2 cellular contexts compared by ENCODE assay signal in the genomic region with DNA sequence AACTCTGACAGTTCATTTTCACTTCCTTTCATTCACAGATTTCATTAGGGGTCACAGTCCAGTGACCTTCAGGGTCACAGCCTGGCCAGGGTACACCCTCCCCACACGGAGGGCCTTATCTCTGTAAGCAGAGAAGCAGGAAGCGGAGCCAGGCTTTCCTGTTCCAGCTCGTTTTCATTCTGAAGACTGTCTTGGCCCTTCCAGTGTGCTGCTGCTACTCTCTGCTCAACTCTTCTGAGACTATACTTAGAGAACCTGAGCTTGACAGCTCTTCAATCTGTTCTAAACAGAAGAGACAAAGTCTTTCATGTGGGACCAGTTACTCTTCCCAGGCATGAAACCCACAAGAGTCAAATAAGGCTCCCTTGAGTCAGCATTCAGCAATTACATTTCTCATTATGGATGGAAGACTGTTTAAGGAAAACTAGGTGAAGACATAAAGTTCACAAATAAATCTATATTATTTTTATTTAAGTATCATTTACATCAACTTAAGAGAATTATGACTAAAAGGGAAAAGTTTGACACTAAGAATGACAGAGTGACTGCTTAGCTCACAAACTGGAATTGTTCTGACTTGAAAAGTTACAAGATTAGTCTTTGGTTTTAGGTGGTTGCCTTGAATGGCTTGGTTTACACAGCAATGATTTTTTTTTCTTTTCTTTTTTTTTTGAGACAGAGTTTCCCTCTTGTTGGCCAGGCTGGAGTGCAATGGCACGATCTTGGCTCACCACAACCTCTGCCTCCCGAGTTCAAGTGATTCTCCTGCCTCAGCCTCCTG.
TF ChIP-seq lines count a peak whose summit lies in the region.

No MANE protein-coding gene starts in this region.

TF ChIP-seq in WTC11, 78 proteins besides CTCF, POLR2A, EP300 and RAD21 (continued from another document):
- TF ChIP-seq, protein P1, sequence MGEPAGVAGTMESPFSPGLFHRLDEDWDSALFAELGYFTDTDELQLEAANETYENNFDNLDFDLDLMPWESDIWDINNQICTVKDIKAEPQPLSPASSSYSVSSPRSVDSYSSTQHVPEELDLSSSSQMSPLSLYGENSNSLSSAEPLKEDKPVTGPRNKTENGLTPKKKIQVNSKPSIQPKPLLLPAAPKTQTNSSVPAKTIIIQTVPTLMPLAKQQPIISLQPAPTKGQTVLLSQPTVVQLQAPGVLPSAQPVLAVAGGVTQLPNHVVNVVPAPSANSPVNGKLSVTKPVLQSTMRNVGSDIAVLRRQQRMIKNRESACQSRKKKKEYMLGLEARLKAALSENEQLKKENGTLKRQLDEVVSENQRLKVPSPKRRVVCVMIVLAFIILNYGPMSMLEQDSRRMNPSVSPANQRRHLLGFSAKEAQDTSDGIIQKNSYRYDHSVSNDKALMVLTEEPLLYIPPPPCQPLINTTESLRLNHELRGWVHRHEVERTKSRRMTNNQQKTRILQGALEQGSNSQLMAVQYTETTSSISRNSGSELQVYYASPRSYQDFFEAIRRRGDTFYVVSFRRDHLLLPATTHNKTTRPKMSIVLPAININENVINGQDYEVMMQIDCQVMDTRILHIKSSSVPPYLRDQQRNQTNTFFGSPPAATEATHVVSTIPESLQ (CRISPR knock-in tag; IDR thresholded peaks at IDR 0.05) = no peak
- TF ChIP-seq, protein P2, sequence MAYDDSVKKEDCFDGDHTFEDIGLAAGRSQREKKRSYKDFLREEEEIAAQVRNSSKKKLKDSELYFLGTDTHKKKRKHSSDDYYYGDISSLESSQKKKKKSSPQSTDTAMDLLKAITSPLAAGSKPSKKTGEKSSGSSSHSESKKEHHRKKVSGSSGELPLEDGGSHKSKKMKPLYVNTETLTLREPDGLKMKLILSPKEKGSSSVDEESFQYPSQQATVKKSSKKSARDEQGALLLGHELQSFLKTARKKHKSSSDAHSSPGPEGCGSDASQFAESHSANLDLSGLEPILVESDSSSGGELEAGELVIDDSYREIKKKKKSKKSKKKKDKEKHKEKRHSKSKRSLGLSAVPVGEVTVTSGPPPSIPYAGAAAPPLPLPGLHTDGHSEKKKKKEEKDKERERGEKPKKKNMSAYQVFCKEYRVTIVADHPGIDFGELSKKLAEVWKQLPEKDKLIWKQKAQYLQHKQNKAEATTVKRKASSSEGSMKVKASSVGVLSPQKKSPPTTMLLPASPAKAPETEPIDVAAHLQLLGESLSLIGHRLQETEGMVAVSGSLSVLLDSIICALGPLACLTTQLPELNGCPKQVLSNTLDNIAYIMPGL (CRISPR knock-in tag; IDR thresholded peaks at IDR 0.05) = no peak

TF ChIP-seq in HepG2, 621 proteins besides CTCF, POLR2A, EP300 and RAD21 (continued from another document and continues in another):
- TF ChIP-seq ZFY (CRISPR knock-in tag; IDR thresholded peaks at IDR 0.05) (no peak), ZSCAN29 (CRISPR knock-in tag; conservative IDR thresholded peaks at IDR 0.05) (no peak), ZBTB38 (CRISPR knock-in tag; IDR thresholded peaks at IDR 0.05) (no peak), PRMT3 (CRISPR knock-in tag; IDR thresholded peaks at IDR 0.05; ENCODE audit: borderline replicate concordance, low read depth) (no peak), NR2F2 (IDR thresholded peaks at IDR 0.05; ENCODE audit: borderline replicate concordance, low read depth) (peak; percentile 76), SRY (CRISPR knock-in tag; IDR thresholded peaks at IDR 0.05) (no peak), BRD4 (CRISPR knock-in tag; IDR thresholded peaks at IDR 0.05) (no peak), RARA (CRISPR knock-in tag; IDR thresholded peaks at IDR 0.05) (peak; percentile 67), ZSCAN22 (CRISPR knock-in tag; IDR thresholded peaks at IDR 0.05) (no peak), MZF1 (CRISPR knock-in tag; IDR thresholded peaks at IDR 0.05; ENCODE audit: borderline replicate concordance) (no peak), ZNF891 (CRISPR knock-in tag; IDR thresholded peaks at IDR 0.05) (no peak), FOSL2 (CRISPR knock-in tag; IDR thresholded peaks at IDR 0.05) (no peak), NR2F1 (CRISPR knock-in tag; IDR thresholded peaks at IDR 0.05) (peak; percentile 81 to 91), ZNF746 (CRISPR knock-in tag; IDR thresholded peaks at IDR 0.05) (no peak), SCMH1 (CRISPR knock-in tag; IDR thresholded peaks at IDR 0.05; ENCODE audit: borderline replicate concordance) (no peak), MIXL1 (CRISPR knock-in tag; IDR thresholded peaks at IDR 0.05) (0 out of 2 replicates have a peak, but pooled peaks have one; percentile 47), YEATS4 (CRISPR knock-in tag; IDR thresholded peaks at IDR 0.05; ENCODE audit: borderline replicate concordance) (no peak), KLF13 (CRISPR knock-in tag; IDR thresholded peaks at IDR 0.05) (no peak), KLF9 (CRISPR knock-in tag; IDR thresholded peaks at IDR 0.05; ENCODE audit: low read depth) (no peak), ARNT2 (CRISPR knock-in tag; IDR thresholded peaks at IDR 0.05; ENCODE audit: low read depth) (no peak), SYNCRIP (IDR thresholded peaks at IDR 0.05; ENCODE audit: insufficient read depth, low read depth, low read length) (no peak), RXRB (CRISPR knock-in tag; IDR thresholded peaks at IDR 0.05; ENCODE audit: borderline replicate concordance) (peak; percentile 34; the same call in 1 of the 2 replicates), ELF1 (CRISPR knock-in tag; IDR thresholded peaks at IDR 0.05) (peak; percentile 45; the same call in 1 of the 2 replicates), NR2F6 (IDR thresholded peaks at IDR 0.05) (peak; percentile 89), NR2F6 (CRISPR knock-in tag; IDR thresholded peaks at IDR 0.05) (peak; percentile 88), GABPA (IDR thresholded peaks at IDR 0.05; ENCODE audit: low read depth, low read length) (no peak), GABPA (CRISPR knock-in tag; IDR thresholded peaks at IDR 0.05; ENCODE audit: low read depth) (peak; percentile 41; the same call in 1 of the 2 replicates), ZKSCAN5 (CRISPR knock-in tag; IDR thresholded peaks at IDR 0.05) (no peak)
- TF ChIP-seq, protein P1 (CRISPR knock-in tag; conservative IDR thresholded peaks at IDR 0.05) = no peak
- TF ChIP-seq, protein P3, sequence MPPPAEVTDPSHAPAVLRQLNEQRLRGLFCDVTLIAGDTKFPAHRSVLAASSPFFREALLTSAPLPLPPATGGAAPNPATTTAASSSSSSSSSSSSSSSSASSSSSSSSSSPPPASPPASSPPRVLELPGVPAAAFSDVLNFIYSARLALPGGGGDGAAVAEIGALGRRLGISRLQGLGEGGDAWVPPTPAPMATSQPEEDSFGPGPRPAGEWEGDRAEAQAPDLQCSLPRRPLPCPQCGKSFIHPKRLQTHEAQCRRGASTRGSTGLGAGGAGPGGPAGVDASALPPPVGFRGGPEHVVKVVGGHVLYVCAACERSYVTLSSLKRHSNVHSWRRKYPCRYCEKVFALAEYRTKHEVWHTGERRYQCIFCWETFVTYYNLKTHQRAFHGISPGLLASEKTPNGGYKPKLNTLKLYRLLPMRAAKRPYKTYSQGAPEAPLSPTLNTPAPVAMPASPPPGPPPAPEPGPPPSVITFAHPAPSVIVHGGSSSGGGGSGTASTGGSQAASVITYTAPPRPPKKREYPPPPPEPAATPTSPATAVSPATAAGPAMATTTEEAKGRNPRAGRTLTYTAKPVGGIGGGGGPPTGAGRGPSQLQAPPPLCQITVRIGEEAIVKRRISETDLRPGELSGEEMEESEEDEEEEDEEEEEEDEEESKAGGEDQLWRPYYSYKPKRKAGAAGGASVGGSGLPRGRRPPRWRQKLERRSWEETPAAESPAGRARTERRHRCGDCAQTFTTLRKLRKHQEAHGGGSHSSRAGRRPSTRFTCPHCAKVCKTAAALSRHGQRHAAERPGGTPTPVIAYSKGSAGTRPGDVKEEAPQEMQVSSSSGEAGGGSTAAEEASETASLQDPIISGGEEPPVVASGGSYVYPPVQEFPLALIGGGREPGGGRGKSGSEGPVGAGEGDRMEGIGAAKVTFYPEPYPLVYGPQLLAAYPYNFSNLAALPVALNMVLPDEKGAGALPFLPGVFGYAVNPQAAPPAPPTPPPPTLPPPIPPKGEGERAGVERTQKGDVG (CRISPR knock-in tag; IDR thresholded peaks at IDR 0.05; ENCODE audit: borderline replicate concordance) = no peak
- TF ChIP-seq, protein P4, sequence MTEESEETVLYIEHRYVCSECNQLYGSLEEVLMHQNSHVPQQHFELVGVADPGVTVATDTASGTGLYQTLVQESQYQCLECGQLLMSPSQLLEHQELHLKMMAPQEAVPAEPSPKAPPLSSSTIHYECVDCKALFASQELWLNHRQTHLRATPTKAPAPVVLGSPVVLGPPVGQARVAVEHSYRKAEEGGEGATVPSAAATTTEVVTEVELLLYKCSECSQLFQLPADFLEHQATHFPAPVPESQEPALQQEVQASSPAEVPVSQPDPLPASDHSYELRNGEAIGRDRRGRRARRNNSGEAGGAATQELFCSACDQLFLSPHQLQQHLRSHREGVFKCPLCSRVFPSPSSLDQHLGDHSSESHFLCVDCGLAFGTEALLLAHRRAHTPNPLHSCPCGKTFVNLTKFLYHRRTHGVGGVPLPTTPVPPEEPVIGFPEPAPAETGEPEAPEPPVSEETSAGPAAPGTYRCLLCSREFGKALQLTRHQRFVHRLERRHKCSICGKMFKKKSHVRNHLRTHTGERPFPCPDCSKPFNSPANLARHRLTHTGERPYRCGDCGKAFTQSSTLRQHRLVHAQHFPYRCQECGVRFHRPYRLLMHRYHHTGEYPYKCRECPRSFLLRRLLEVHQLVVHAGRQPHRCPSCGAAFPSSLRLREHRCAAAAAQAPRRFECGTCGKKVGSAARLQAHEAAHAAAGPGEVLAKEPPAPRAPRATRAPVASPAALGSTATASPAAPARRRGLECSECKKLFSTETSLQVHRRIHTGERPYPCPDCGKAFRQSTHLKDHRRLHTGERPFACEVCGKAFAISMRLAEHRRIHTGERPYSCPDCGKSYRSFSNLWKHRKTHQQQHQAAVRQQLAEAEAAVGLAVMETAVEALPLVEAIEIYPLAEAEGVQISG (CRISPR knock-in tag; IDR thresholded peaks at IDR 0.05) = no peak
- TF ChIP-seq, protein P5, sequence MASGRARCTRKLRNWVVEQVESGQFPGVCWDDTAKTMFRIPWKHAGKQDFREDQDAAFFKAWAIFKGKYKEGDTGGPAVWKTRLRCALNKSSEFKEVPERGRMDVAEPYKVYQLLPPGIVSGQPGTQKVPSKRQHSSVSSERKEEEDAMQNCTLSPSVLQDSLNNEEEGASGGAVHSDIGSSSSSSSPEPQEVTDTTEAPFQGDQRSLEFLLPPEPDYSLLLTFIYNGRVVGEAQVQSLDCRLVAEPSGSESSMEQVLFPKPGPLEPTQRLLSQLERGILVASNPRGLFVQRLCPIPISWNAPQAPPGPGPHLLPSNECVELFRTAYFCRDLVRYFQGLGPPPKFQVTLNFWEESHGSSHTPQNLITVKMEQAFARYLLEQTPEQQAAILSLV (CRISPR knock-in tag; IDR thresholded peaks at IDR 0.05; ENCODE audit: borderline replicate concordance) = no peak
- TF ChIP-seq, protein P6, sequence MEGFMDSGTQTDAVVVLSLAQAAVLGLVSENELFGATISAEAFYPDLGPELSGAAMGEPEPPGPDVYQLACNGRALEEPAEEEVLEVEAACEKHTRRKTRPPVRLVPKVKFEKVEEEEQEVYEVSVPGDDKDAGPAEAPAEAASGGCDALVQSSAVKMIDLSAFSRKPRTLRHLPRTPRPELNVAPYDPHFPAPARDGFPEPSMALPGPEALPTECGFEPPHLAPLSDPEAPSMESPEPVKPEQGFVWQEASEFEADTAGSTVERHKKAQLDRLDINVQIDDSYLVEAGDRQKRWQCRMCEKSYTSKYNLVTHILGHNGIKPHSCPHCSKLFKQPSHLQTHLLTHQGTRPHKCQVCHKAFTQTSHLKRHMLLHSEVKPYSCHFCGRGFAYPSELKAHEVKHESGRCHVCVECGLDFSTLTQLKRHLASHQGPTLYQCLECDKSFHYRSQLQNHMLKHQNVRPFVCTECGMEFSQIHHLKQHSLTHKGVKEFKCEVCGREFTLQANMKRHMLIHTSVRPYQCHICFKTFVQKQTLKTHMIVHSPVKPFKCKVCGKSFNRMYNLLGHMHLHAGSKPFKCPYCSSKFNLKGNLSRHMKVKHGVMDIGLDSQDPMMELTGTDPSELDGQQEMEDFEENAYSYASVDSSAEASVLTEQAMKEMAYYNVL (CRISPR knock-in tag; IDR thresholded peaks at IDR 0.05; ENCODE audit: borderline replicate concordance) = no peak
- TF ChIP-seq, protein P7, sequence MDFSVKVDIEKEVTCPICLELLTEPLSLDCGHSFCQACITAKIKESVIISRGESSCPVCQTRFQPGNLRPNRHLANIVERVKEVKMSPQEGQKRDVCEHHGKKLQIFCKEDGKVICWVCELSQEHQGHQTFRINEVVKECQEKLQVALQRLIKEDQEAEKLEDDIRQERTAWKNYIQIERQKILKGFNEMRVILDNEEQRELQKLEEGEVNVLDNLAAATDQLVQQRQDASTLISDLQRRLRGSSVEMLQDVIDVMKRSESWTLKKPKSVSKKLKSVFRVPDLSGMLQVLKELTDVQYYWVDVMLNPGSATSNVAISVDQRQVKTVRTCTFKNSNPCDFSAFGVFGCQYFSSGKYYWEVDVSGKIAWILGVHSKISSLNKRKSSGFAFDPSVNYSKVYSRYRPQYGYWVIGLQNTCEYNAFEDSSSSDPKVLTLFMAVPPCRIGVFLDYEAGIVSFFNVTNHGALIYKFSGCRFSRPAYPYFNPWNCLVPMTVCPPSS (IDR thresholded peaks at IDR 0.05) = no peak
- TF ChIP-seq, protein P8, sequence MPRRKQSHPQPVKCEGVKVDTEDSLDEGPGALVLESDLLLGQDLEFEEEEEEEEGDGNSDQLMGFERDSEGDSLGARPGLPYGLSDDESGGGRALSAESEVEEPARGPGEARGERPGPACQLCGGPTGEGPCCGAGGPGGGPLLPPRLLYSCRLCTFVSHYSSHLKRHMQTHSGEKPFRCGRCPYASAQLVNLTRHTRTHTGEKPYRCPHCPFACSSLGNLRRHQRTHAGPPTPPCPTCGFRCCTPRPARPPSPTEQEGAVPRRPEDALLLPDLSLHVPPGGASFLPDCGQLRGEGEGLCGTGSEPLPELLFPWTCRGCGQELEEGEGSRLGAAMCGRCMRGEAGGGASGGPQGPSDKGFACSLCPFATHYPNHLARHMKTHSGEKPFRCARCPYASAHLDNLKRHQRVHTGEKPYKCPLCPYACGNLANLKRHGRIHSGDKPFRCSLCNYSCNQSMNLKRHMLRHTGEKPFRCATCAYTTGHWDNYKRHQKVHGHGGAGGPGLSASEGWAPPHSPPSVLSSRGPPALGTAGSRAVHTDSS (CRISPR knock-in tag; conservative IDR thresholded peaks at IDR 0.05) = no peak
- TF ChIP-seq, protein P9, sequence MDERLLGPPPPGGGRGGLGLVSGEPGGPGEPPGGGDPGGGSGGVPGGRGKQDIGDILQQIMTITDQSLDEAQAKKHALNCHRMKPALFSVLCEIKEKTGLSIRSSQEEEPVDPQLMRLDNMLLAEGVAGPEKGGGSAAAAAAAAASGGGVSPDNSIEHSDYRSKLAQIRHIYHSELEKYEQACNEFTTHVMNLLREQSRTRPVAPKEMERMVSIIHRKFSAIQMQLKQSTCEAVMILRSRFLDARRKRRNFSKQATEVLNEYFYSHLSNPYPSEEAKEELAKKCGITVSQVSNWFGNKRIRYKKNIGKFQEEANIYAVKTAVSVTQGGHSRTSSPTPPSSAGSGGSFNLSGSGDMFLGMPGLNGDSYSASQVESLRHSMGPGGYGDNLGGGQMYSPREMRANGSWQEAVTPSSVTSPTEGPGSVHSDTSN (CRISPR knock-in tag; IDR thresholded peaks at IDR 0.05) = no peak
